Comparison of ENCODE assay signal across 8 cellular contexts in genomic region chr2:70248145-70248809, GRCh38. TPM values are rescaled to one million over a fixed set of nuclear protein-coding genes. Genes with fewer than 3 reads are reported as not detected.
A peak's percentile ranks its signal among the peaks of the same experiment; 100 is the strongest.
DNase-seq lines count a peak whose midpoint lies in the region; ATAC-seq, FAIRE-seq and TF ChIP-seq lines count a peak whose summit lies in the region.

TSS of gene TIA1 (minus strand) at chr2:70248628. CDS start at chr2:70248430, 198 bp downstream.

- no peak for TF ChIP-seq CTCF in 22Rv1 (IDR thresholded peaks at IDR 0.05)
- TF ChIP-seq CTCF in body of pancreas (IDR thresholded peaks at IDR 0.05), result no peak

- peaks cover 31% of the 10 kb centered on the region for H3K4me1 ChIP-seq in body of pancreas

- DNase-seq in NCI-H2107 treated with DMSO at 0.1 percent for 48 hours (lab: John Stamatoyannopoulos, UW; ENCODE audit: unreplicated experiment), result peak; percentile 99
- DNase-seq in body of pancreas, result peak; percentile 99 to 100 (median 99)
- peak; percentile 89 for DNase-seq in skeletal muscle cell (ENCODE audit: low read depth)

- H3K27ac ChIP-seq in 22Rv1, result peak within 1 kb of the TSS; percentile 97
- H3K27ac ChIP-seq in body of pancreas, result peak within 1 kb of the TSS; percentile 91 to 99 (median 96)

- intact Hi-C loops in body of pancreas (cut with DNase I), result no loop called here

- H3K36me3 ChIP-seq in body of pancreas (replicated peaks in 1 of 2; ENCODE audit: insufficient read depth in 1 of 2, low read depth in 2 of 2), result no peaks in the 10 kb centered on the region

- H3K4me3 ChIP-seq in body of pancreas, result peak within 1 kb of the TSS; percentile 72 to 85
- H3K4me3 ChIP-seq in iPS-11a (ENCODE audit: low read depth, low read length), result peak within 1 kb of the TSS; percentile 92
- peak within 1 kb of the TSS; percentile 98 for H3K4me3 ChIP-seq in skeletal muscle cell (ENCODE audit: low read depth, low read length)

- peak; percentile 96 for FAIRE-seq in TTC549 (lab: Jason Lieb, UNC)

- WGBS in body of pancreas, 2 donors, result 0 to 1% methylated on average over 25 to 47 of the region's 47 CpGs

- peak; percentile 95 for ATAC-seq in GM18520 (IDR thresholded peaks at IDR 0.05; ENCODE audit: unreplicated experiment)
- peak; percentile 90 for ATAC-seq in HG03064 (IDR thresholded peaks at IDR 0.05; ENCODE audit: low read depth, unreplicated experiment)
- peak; percentile 98 for ATAC-seq in body of pancreas

- H3K27me3 ChIP-seq in body of pancreas, result no peaks in the 10 kb centered on the region

- TF ChIP-seq POLR2A in body of pancreas (IDR thresholded peaks at IDR 0.05), result peak; percentile 79 to 93 (median 91)

- no peaks in the 10 kb centered on the region for H3K9me3 ChIP-seq in body of pancreas

RNA-seq across cellular contexts. Expression of gene TIA1, which starts in this region (rescaled TPM):
- total RNA-seq in body of pancreas, result 100 to 1,000 TPM in 1 of 2 donors, 10 to 100 TPM in 1; 96.6 to 130 TPM

Comparison
In these comparisons a context has a peak if more than half of its experiments do, and no peak if none do; other contexts are left out.
1. Peak in every context shown above with its lines: DNase-seq, ATAC-seq, H3K4me3 ChIP-seq and H3K27ac ChIP-seq.